ENCODE assay signal across 8 cellular contexts in genomic region chr6:89350281-89351037, GRCh38. TPM values are rescaled to one million over a fixed set of nuclear protein-coding genes. Genes with fewer than 3 reads are reported as not detected.
DNase-seq lines count a peak whose midpoint lies in the region; ATAC-seq and TF ChIP-seq lines count a peak whose summit lies in the region.

No MANE protein-coding gene starts in this region.

- peak overlapping the region; percentile 95 to 98 (median 97) for H3K27ac Mint-ChIP-seq in naive thymus-derived CD4-positive, alpha-beta T cell

- H3K4me1 Mint-ChIP-seq in naive thymus-derived CD4-positive, alpha-beta T cell = peaks cover 46 to 78% (median 68%) of the 10 kb centered on the region in 7 donors

- H3K36me3 ChIP-seq in DND-41 (ENCODE audit: insufficient read depth, low read length) (no peaks in the 10 kb centered on the region; the same call in 1 of the 2 replicates), body of pancreas (replicated peaks in 1 of 2; ENCODE audit: insufficient read depth in 1 of 2, low read depth in 2 of 2) (no peaks in the 10 kb centered on the region)
- peaks cover 0 to 7% (median 0%) of the 10 kb centered on the region in 3 experiments for H3K36me3 ChIP-seq in naive thymus-derived CD4-positive, alpha-beta T cell (ENCODE audit: control insufficient read depth in 2 of 3, insufficient read depth in 3 of 3, low read length in 3 of 3)

- H3K4me1 ChIP-seq in DND-41 (ENCODE audit: insufficient read depth, low read length) (peaks cover 60% of the 10 kb centered on the region), body of pancreas (peaks cover 48% of the 10 kb centered on the region)
- peaks cover 15 to 23% of the 10 kb centered on the region in 2 donors for H3K4me1 ChIP-seq in naive thymus-derived CD4-positive, alpha-beta T cell (ENCODE audit: control insufficient read depth in 2 of 2, insufficient read depth in 2 of 2, low read length in 2 of 2)

- H3K36me3 Mint-ChIP-seq in naive thymus-derived CD4-positive, alpha-beta T cell = peaks cover 0 to 24% (median 3%) of the 10 kb centered on the region in 5 donors

- WGBS in body of pancreas, 2 donors = 19 to 23% methylated on average over 4 of the region's 4 CpGs

- ATAC-seq in DND-41 (ENCODE audit: insufficient read depth, low read depth) (peak; percentile 65), GM21423 (IDR thresholded peaks at IDR 0.05; ENCODE audit: unreplicated experiment) (peak; percentile 43), body of pancreas (no peak)
- peak; percentile 43 for ATAC-seq in naive thymus-derived CD4-positive, alpha-beta T cell

- no peaks in the 10 kb centered on the region for H3K27me3 Mint-ChIP-seq in naive thymus-derived CD4-positive, alpha-beta T cell

- H3K4me2 ChIP-seq in DND-41 (ENCODE audit: insufficient read depth, low read length) = peak overlapping the region; percentile 58

- peak overlapping the region; percentile 99 for H3K9ac ChIP-seq in DND-41 (ENCODE audit: low read depth, low read length)

- H3K4me3 Mint-ChIP-seq in naive thymus-derived CD4-positive, alpha-beta T cell = peak overlapping the region; percentile 96 to 100 (median 98)

- no peaks in the 10 kb centered on the region for H3K9me3 Mint-ChIP-seq in naive thymus-derived CD4-positive, alpha-beta T cell

- H3K4me3 ChIP-seq in DND-41 (ENCODE audit: low read depth in 1 of 2, low read length in 2 of 2) (peak overlapping the region; percentile 16 to 72; a peak in 3 of 4 replicates), LNCaP clone FGC (ENCODE audit: low read depth, low read length) (peak overlapping the region; percentile 18; the same call in 1 of the 2 replicates), body of pancreas (no peak overlapping the region)
- peak overlapping the region; percentile 42 for H3K4me3 ChIP-seq in naive thymus-derived CD4-positive, alpha-beta T cell (ENCODE audit: low read length)

- DNase-seq in DND-41 = peak; percentile 60
- no peak for DNase-seq in LNCaP clone FGC (ENCODE audit: low read depth)
- no peak for DNase-seq in body of pancreas
- DNase-seq in naive thymus-derived CD4-positive, alpha-beta T cell = peak in 4 of 9 donors; percentile 22 to 41 (median 30)
- DNase-seq in NCI-H187 treated with DMSO at 0.1 percent for 48 hours (lab: John Stamatoyannopoulos, UW) = no peak
- DNase-seq in putamen (ENCODE audit: low spot score) = no peak
- DNase-seq in NCI-H1105 treated with DMSO at 0.1 percent for 48 hours (lab: John Stamatoyannopoulos, UW) = no peak

- CTCF ChIA-PET in naive thymus-derived CD4-positive, alpha-beta T cell (lab: Charles Lee) = interaction anchor here (0.8 to 3.9 kb wide), 5 partner anchors 8 to 367 kb away, joined by 3 to 16 read pairs (median 7); partner anchors contain the start of gene PNRC1

- TF ChIP-seq POLR2A in body of pancreas (IDR thresholded peaks at IDR 0.05) = no peak

- H3K79me2 ChIP-seq in DND-41 (ENCODE audit: insufficient read depth, low read length) = peaks cover 88% of the 10 kb centered on the region

- intact Hi-C loops in body of pancreas (cut with DNase I) = no loop called here
- intact Hi-C loops in naive thymus-derived CD4-positive, alpha-beta T cell (cut with micrococcal nuclease) = loop anchor here (1.0 to 10.0 kb wide), 9 partner anchors 22 to 1946 kb away; partner anchors contain the start of genes CASP8AP2 (in 2 of the 2), AKIRIN2 (in 1 of the 2), CFAP206 (in 1 of the 2) and MAP3K7 (in 1 of the 2)

- POLR2A ChIA-PET in naive thymus-derived CD4-positive, alpha-beta T cell (lab: Charles Lee) = interaction anchor here (0.6 to 7.7 kb wide), 9 partner anchors 10 to 1242 kb away, joined by 3 to 90 read pairs (median 4); partner anchors contain the start of genes LYRM2 and PNRC1

- H3K27ac ChIP-seq in DND-41 (ENCODE audit: low read length) (peak overlapping the region; percentile 96), body of pancreas (peak overlapping the region in 3 of 4 donors; percentile 98 to 100 (median 99))
- peak overlapping the region; percentile 49 for H3K27ac ChIP-seq in naive thymus-derived CD4-positive, alpha-beta T cell (ENCODE audit: low read depth, low read length)

- H2AFZ ChIP-seq in DND-41 (ENCODE audit: low read depth, low read length) = peak overlapping the region; percentile 34; the same call in 1 of the 2 replicates

- peaks cover 36% of the 10 kb centered on the region for H4K20me1 ChIP-seq in DND-41 (ENCODE audit: insufficient read depth, low read length)

- no peaks in the 10 kb centered on the region for H3K27me3 ChIP-seq in DND-41 (ENCODE audit: insufficient read depth, low read length, poor library complexity)
- H3K27me3 ChIP-seq in body of pancreas = no peaks in the 10 kb centered on the region
- H3K27me3 ChIP-seq in naive thymus-derived CD4-positive, alpha-beta T cell (ENCODE audit: control insufficient read depth in 2 of 2, insufficient read depth in 2 of 2, low read length in 2 of 2) = no peaks in the 10 kb centered on the region

- TF ChIP-seq CTCF in DND-41 (IDR thresholded peaks at IDR 0.05; ENCODE audit: borderline replicate concordance, extremely low read depth, low read length, poor library complexity, severe bottlenecking) (no peak), LNCaP clone FGC (IDR thresholded peaks at IDR 0.05; ENCODE audit: control insufficient read depth, extremely low read depth, insufficient read depth) (no peak), body of pancreas (IDR thresholded peaks at IDR 0.05) (no peak)

- H3K9me3 ChIP-seq in DND-41 (ENCODE audit: insufficient read depth, low read length, severe bottlenecking) (no peaks in the 10 kb centered on the region), body of pancreas (no peaks in the 10 kb centered on the region)
- H3K9me3 ChIP-seq in naive thymus-derived CD4-positive, alpha-beta T cell (ENCODE audit: control insufficient read depth in 2 of 3, low read length in 3 of 3) = no peaks in the 10 kb centered on the region

RNA-seq across cellular contexts. Expression of gene UBE2J1, which starts 2.1 kb away (rescaled TPM):
- total RNA-seq in body of pancreas = 10 to 100 TPM; 23.4 to 27.8 TPM
- total RNA-seq in naive thymus-derived CD4-positive, alpha-beta T cell = 10 to 100 TPM; 18.8 to 47.7 (median 27.7) TPM
- polyA plus RNA-seq in naive thymus-derived CD4-positive, alpha-beta T cell = 10 to 100 TPM; 25.1 to 33.8 TPM

RNA-seq across cellular contexts. Expression of gene GABRR2, which starts 35.4 kb away (rescaled TPM):
- total RNA-seq in body of pancreas = 1 to 10 TPM in 1 of 2 donors, under 1 TPM in 1; 0.52 to 1.3 TPM
- 1 to 10 TPM in 3 of 5 experiments, under 1 TPM in 2; 0.40 to 1.9 (median 1.5) TPM for total RNA-seq in naive thymus-derived CD4-positive, alpha-beta T cell
- not detected for polyA plus RNA-seq in naive thymus-derived CD4-positive, alpha-beta T cell

Comparison
In these comparisons a context has a peak if more than half of its experiments do, and no peak if none do; other contexts are left out.
1. H3K27ac ChIP-seq: peak in every context shown above with its lines; median percentile 99 in body of pancreas; 96 in DND-41; 49 in naive thymus-derived CD4-positive, alpha-beta T cell.
2. H3K4me3 ChIP-seq: peak in DND-41 (2 of 2), LNCaP clone FGC (single experiment) and naive thymus-derived CD4-positive, alpha-beta T cell (single experiment); none in body of pancreas (0 of 2).